9 cellular contexts compared by ENCODE assay signal in the genomic region with DNA sequence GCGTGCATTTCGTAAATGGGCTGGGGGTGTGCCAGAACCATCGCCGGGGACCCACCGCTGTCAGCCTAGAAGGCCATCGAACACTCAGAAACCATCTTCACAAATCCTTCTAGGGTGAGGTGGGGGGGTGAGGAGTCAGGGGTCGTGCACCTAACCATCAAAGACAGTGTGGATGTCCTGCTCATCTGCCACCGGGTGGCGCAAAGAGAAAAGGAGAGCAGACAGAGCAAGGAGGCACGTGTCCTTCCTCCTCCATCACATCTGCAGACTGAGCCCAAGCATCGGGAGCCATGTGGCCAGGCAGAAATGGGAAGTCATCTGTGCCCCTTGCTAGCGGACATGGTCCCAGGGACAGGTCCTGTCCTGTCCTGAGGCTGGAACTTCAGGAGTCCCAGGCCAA.
DNase-seq lines count a peak whose midpoint lies in the region; ATAC-seq, FAIRE-seq and TF ChIP-seq lines count a peak whose summit lies in the region.
"Had no signal": no experiment of that assay in that cellular context is flagged by ENCODE, and none has a peak within 500 bp of the region (broad histone marks: within the 10 kb centered on the region; RNA-seq: fewer than 3 reads in every experiment).

No MANE protein-coding gene starts in this region.

- no peaks in the 10 kb centered on the region for H3K79me2 ChIP-seq in OCI-LY3 (ENCODE audit: low read length)

- TF ChIP-seq CTCF in HL-60 (IDR thresholded peaks at IDR 0.05; ENCODE audit: insufficient read depth, low read length) (peak; percentile 58), OCI-LY3 (IDR thresholded peaks at IDR 0.05; ENCODE audit: low read depth, low read length) (peak; percentile 86), chondrocyte (IDR thresholded peaks at IDR 0.05) (peak; percentile 74)

- no peak overlapping the region for H3K4me3 Mint-ChIP-seq in chondrocyte (ENCODE audit: unreplicated experiment)
- H3K4me3 Mint-ChIP-seq: activated B cell treated with CpG ODN at 0.5 μM for 24 hours had no signal

- H3K9ac ChIP-seq in OCI-LY3 (ENCODE audit: low read length) = no peak overlapping the region

- H3K4me3 ChIP-seq in HL-60 (replicated peaks; ENCODE audit: insufficient read depth, low read length) = no peak overlapping the region
- peak overlapping the region; percentile 63 for H3K4me3 ChIP-seq in OCI-LY3 (ENCODE audit: low read length)

- no peaks in the 10 kb centered on the region for H3K9me3 ChIP-seq in OCI-LY3 (ENCODE audit: insufficient read depth, low read length)

- no peaks in the 10 kb centered on the region for H4K20me1 ChIP-seq in OCI-LY3 (ENCODE audit: insufficient read depth, low read length)

- ATAC-seq in left lobe of liver = peak; percentile 85
- no peak for ATAC-seq in GM21367 (IDR thresholded peaks at IDR 0.05; ENCODE audit: unreplicated experiment)

- peak; percentile 37 for DNase-seq in DMS114 treated with DMSO at 0.1 percent for 48 hours (lab: John Stamatoyannopoulos, UW; ENCODE audit: unreplicated experiment)
- DNase-seq in HL-60 (ENCODE audit: low read depth in 1 of 2, low spot score in 1 of 2) = peak; percentile 35 to 90
- DNase-seq in chondrocyte (ENCODE audit: low spot score) = peak; percentile 58
- DNase-seq in left lobe of liver (ENCODE audit: low spot score) = peak; percentile 56
- DNase-seq in substantia nigra (lab: John Stamatoyannopoulos, UW) = peak in 29 of 49 donors; percentile 1 to 64 (median 28)
- no peak for DNase-seq in GM12892 (ENCODE audit: insufficient read length)
- DNase-seq: activated B cell treated with CpG ODN at 0.5 μM for 24 hours had no signal

- no peaks in the 10 kb centered on the region for H3K4me1 ChIP-seq in OCI-LY3 (ENCODE audit: low read length)

- H3K27me3 Mint-ChIP-seq in chondrocyte (ENCODE audit: low read depth) = peaks cover 46% of the 10 kb centered on the region

- H3K27ac ChIP-seq in HL-60 (replicated peaks) = no peak overlapping the region
- no peak overlapping the region for H3K27ac ChIP-seq in OCI-LY3 (ENCODE audit: low read length)
- H3K27ac ChIP-seq in substantia nigra (ENCODE audit: low read depth, low read length, poor library complexity, severe bottlenecking) = no peak overlapping the region

- no peaks in the 10 kb centered on the region for H3K9me3 Mint-ChIP-seq in chondrocyte (ENCODE audit: low read depth)
- H3K9me3 Mint-ChIP-seq: activated B cell treated with CpG ODN at 0.5 μM for 24 hours had no signal

- peak overlapping the region; percentile 22 for H3K27ac Mint-ChIP-seq in chondrocyte (ENCODE audit: unreplicated experiment)
- H3K27ac Mint-ChIP-seq: activated B cell treated with CpG ODN at 0.5 μM for 24 hours had no signal

- FAIRE-seq in GM12892 (lab: Jason Lieb, UNC) = no peak

- H3K36me3 Mint-ChIP-seq in chondrocyte (ENCODE audit: low read depth) = peaks cover 1% of the 10 kb centered on the region

- peaks cover 8% of the 10 kb centered on the region for H3K4me1 Mint-ChIP-seq in chondrocyte (ENCODE audit: low read depth)

- no peak for TF ChIP-seq POLR2A in GM12892 (IDR thresholded peaks at IDR 0.05; ENCODE audit: low read depth, low read length)

- H3K36me3 ChIP-seq in OCI-LY3 (replicated peaks; ENCODE audit: low read depth, low read length) = no peaks in the 10 kb centered on the region

- H2AFZ ChIP-seq in OCI-LY3 (ENCODE audit: low read depth, low read length) = peak overlapping the region; percentile 89; the same call in 1 of the 2 replicates

- H3K27me3 ChIP-seq in HL-60 (ENCODE audit: insufficient read depth, poor library complexity, severe bottlenecking) (no peaks in the 10 kb centered on the region), OCI-LY3 (ENCODE audit: low read depth, low read length) (peaks cover 22% of the 10 kb centered on the region)

- H3K4me2 ChIP-seq in OCI-LY3 (ENCODE audit: low read length) = peak overlapping the region; percentile 87
